16 cellular contexts compared by ENCODE assay signal in genomic region chr10:101400529-101400928, GRCh38.
"Had no signal": no experiment of that assay in that cellular context is flagged by ENCODE, and none has a peak within 500 bp of the region (broad histone marks: within the 10 kb centered on the region; RNA-seq: fewer than 3 reads in every experiment).

No MANE protein-coding gene starts in this region.

- ATAC-seq: activated T-helper 17 cell treated with anti-CD3 and anti-CD28 coated beads, Interleukin-2, amount 50 U/mL, for 72 hours; body of pancreas; mucosa of descending colon; naive thymus-derived CD8-positive, alpha-beta T cell; sciatic nerve; upper lobe of right lung had no signal

- H3K36me3 ChIP-seq: adrenal gland, upper lobe of right lung had no signal

- H3K4me3 ChIP-seq: adrenal gland, body of pancreas, mucosa of descending colon, psoas muscle, upper lobe of right lung had no signal

- H3K27ac ChIP-seq: adrenal gland, body of pancreas, psoas muscle, upper lobe of right lung had no signal

- H3K9me3 ChIP-seq: adrenal gland, body of pancreas, mucosa of descending colon, psoas muscle, upper lobe of right lung had no signal

- DNase-seq: activated CD4-positive, alpha-beta T cell treated with anti-CD3 and anti-CD28 coated beads for 48 hours; activated naive CD4-positive, alpha-beta T cell treated with anti-CD3 and anti-CD28 coated beads, Interleukin-2, amount 50 U/mL, for 16 hours; adrenal gland; body of pancreas; effector memory CD4-positive, alpha-beta T cell; immature natural killer cell; mammary epithelial cell; mucosa of descending colon; naive thymus-derived CD8-positive, alpha-beta T cell; occipital lobe; psoas muscle; stimulated activated CD4-positive, alpha-beta T cell treated with anti-CD3 and anti-CD28 coated beads, Interleukin-12 subunit alpha, Interleukin-12 subunit beta, amount 100 ng/mL, for 4 hours; stimulated activated naive CD4-positive, alpha-beta T cell; upper lobe of right lung had no signal

- H3K27me3 ChIP-seq: adrenal gland, body of pancreas, upper lobe of right lung had no signal

- H3K4me1 ChIP-seq: adrenal gland, body of pancreas, upper lobe of right lung had no signal
